In the genomic region with DNA sequence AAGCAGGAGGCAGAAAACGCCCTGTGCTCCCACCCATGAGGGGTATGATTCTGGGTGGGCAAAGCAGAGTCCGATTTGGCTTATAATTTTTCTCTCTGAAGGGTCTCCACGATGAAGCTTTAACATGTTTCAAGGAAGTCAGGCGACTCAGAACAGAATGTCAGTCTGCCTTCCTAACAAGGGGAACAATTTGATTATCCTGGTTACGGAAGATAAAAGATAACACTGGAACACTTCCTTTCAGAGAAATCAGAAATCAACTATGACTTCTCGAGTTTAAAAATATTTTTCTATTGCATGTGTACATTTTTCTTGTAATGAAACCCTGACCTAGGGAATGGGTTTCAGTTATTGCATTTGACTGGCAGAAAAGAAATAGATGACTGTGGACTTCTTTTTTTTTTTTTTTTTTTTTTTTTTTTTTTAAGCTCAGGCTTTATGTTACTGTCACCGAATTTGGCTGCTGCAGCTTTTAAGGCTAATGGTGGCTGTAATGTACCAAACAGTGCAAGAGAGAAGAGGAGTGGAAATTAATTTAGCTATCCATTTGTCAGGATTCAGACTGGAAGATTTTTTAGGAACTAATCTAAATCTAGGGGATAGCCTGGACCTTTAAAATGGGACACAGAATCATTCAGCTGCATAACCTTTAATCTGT, we compare ENCODE assay signal across 23 cellular contexts.
"Had no signal": no experiment of that assay in that cellular context is flagged by ENCODE, and none has a peak within 500 bp of the region (broad histone marks: within the 10 kb centered on the region; RNA-seq: fewer than 3 reads in every experiment).

No MANE protein-coding gene starts in this region.

- H3K9ac ChIP-seq: KMS-11 had no signal

- DNase-seq: activated CD4-positive, alpha-beta T cell treated with anti-CD3 and anti-CD28 coated beads for 48 hours; activated CD4-positive, alpha-beta T cell treated with anti-CD3 and anti-CD28 coated beads, Interleukin-2, amount 50 U/mL, for 48 hours; activated CD4-positive, CD25-positive, alpha-beta regulatory T cell treated with anti-CD3 and anti-CD28 coated beads, Interleukin-2, amount 50 U/mL, for 72 hours; activated CD8-positive, alpha-beta memory T cell treated with anti-CD3 and anti-CD28 coated beads, Interleukin-2, amount 10 ng/mL, durations not matched to agents 7 days and 5 days; activated gamma-delta T cell; activated naive CD4-positive, alpha-beta T cell treated with anti-CD3 and anti-CD28 coated beads for 36 hours; activated T-cell treated with anti-CD3 and anti-CD28 coated beads, Interleukin-2, amount 50 U/mL, for 48 hours; amygdala; cerebellar nuclear complex; NCI-H1092; NCI-H1417 treated with DMSO at 0.1 percent for 48 hours; NCI-H1694; NCI-H2029; NCI-H2107; NCI-H526 treated with DMSO at 0.1 percent for 48 hours; NK-92 treated with Interleukin-12 subunit alpha and Interleukin-12 subunit beta, amount 100 ng/mL, for 24 hours; OCI-M1; RPMI8226 had no signal

- H3K27ac ChIP-seq: KMS-11 had no signal

- ATAC-seq: activated CD8-positive, alpha-beta memory T cell treated with anti-CD3 and anti-CD28 coated beads, Interleukin-2, amount 10 ng/mL, durations not matched to agents 7 days and 5 days; activated T-helper 17 cell treated with anti-CD3 and anti-CD28 coated beads, Interleukin-2, amount 50 U/mL, for 72 hours; Panc1; Right ventricle myocardium inferior; WTC11 had no signal
